10 cellular contexts compared by ENCODE assay signal in the genomic region with DNA sequence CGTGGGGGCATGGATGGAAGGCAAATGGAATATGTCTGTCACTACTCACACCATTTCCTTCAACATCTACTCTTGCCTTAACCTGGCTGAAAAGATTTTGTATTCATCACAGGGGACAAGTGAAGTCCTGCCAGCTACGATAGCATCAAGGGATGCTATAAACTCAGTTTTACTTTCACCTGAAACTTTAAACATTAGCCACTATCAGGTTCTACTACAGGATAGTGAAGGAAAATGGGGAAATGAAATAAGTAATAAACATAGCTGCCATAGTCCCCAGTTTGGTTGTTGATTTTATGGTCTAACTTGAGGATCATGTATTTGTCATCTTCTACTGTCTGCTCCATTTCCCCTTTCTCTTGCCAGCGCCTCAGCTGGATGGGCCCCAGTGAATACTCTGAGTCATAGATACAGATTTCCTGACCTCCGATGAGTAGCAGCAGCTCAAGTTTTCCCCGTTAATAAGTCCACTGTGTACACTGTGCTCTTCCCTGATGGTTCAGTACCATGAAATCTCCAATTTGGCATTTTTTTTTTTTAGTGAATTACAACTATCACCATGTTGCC.
DNase-seq lines count a peak whose midpoint lies in the region; ATAC-seq, FAIRE-seq and TF ChIP-seq lines count a peak whose summit lies in the region.
"Had no signal": no experiment of that assay in that cellular context is flagged by ENCODE, and none has a peak within 500 bp of the region (broad histone marks: within the 10 kb centered on the region; RNA-seq: fewer than 3 reads in every experiment).

No MANE protein-coding gene starts in this region.

- H3K4me3 Mint-ChIP-seq in activated CD4-positive, alpha-beta T cell treated with anti-CD3 and anti-CD28 coated beads, Interleukin-2, amount 10 ng/mL, durations not matched to agents 7 days and 5 days: no peak overlapping the region
- H3K4me3 Mint-ChIP-seq: activated naive CD8-positive, alpha-beta T cell treated with anti-CD3 and anti-CD28 coated beads, Interleukin-2, amount 10 ng/mL, durations not matched to agents 7 days and 5 days had no signal

- H3K36me3 Mint-ChIP-seq in activated CD4-positive, alpha-beta T cell treated with anti-CD3 and anti-CD28 coated beads, Interleukin-2, amount 10 ng/mL, durations not matched to agents 7 days and 5 days (ENCODE audit: low read depth): no peaks in the 10 kb centered on the region

- H3K4me1 ChIP-seq in BLaER1 (peaks cover 32% of the 10 kb centered on the region), left lung (no peaks in the 10 kb centered on the region)

- no peaks in the 10 kb centered on the region for H3K4me1 Mint-ChIP-seq in activated CD4-positive, alpha-beta T cell treated with anti-CD3 and anti-CD28 coated beads, Interleukin-2, amount 10 ng/mL, durations not matched to agents 7 days and 5 days

- H3K27me3 ChIP-seq in BLaER1 (no peaks in the 10 kb centered on the region), MG63 (no peaks in the 10 kb centered on the region), bronchial epithelial cell (ENCODE audit: control insufficient read depth, insufficient read depth, low read length) (no peaks in the 10 kb centered on the region), left lung (no peaks in the 10 kb centered on the region)

- H3K9me3 ChIP-seq in BLaER1 (no peaks in the 10 kb centered on the region), MG63 (no peaks in the 10 kb centered on the region), left lung (no peaks in the 10 kb centered on the region)

- no peaks in the 10 kb centered on the region for H4K20me1 ChIP-seq in BLaER1

- intact Hi-C loops in left lung (cut with DNase I): no loop called here

- CTCF ChIA-PET in activated CD4-positive, alpha-beta T cell treated with anti-CD3 and anti-CD28 coated beads, Interleukin-2, amount 10 ng/mL, durations not matched to agents 7 days and 5 days (lab: Charles Lee): no interaction called here

- no peak overlapping the region for H3K4me3 ChIP-seq in BLaER1
- H3K4me3 ChIP-seq in MG63: no peak overlapping the region
- no peak overlapping the region for H3K4me3 ChIP-seq in bronchial epithelial cell (ENCODE audit: low read depth, low read length)
- H3K4me3 ChIP-seq in left lung: no peak overlapping the region

- no peak for FAIRE-seq in bronchial epithelial cell (lab: Jason Lieb, UNC)

- no peak overlapping the region for H3K27ac Mint-ChIP-seq in activated CD4-positive, alpha-beta T cell treated with anti-CD3 and anti-CD28 coated beads, Interleukin-2, amount 10 ng/mL, durations not matched to agents 7 days and 5 days
- H3K27ac Mint-ChIP-seq: activated naive CD8-positive, alpha-beta T cell treated with anti-CD3 and anti-CD28 coated beads, Interleukin-2, amount 10 ng/mL, durations not matched to agents 7 days and 5 days had no signal

- ATAC-seq in left lung (peak; percentile 70), HG03175 (IDR thresholded peaks at IDR 0.05; ENCODE audit: unreplicated experiment) (no peak), HG03139 (IDR thresholded peaks at IDR 0.05; ENCODE audit: unreplicated experiment) (no peak)

- H3K36me3 ChIP-seq in BLaER1 (no peaks in the 10 kb centered on the region), MG63 (no peaks in the 10 kb centered on the region), bronchial epithelial cell (ENCODE audit: control insufficient read depth, insufficient read depth, low read length) (no peaks in the 10 kb centered on the region), left lung (no peaks in the 10 kb centered on the region)

- no peaks in the 10 kb centered on the region for H3K9me3 Mint-ChIP-seq in activated CD4-positive, alpha-beta T cell treated with anti-CD3 and anti-CD28 coated beads, Interleukin-2, amount 10 ng/mL, durations not matched to agents 7 days and 5 days

- H3K27me3 Mint-ChIP-seq in activated CD4-positive, alpha-beta T cell treated with anti-CD3 and anti-CD28 coated beads, Interleukin-2, amount 10 ng/mL, durations not matched to agents 7 days and 5 days: peaks cover 14% of the 10 kb centered on the region

- TF ChIP-seq CTCF in bronchial epithelial cell (IDR thresholded peaks at IDR 0.05; ENCODE audit: insufficient read depth, low read length, severe bottlenecking): no peak
- no peak for TF ChIP-seq CTCF in left lung (IDR thresholded peaks at IDR 0.05)

- peak overlapping the region; percentile 80 for H3K4me2 ChIP-seq in BLaER1

- POLR2A ChIA-PET in activated CD4-positive, alpha-beta T cell treated with anti-CD3 and anti-CD28 coated beads, Interleukin-2, amount 10 ng/mL, durations not matched to agents 7 days and 5 days (lab: Charles Lee): no interaction called here

- H3K9ac ChIP-seq in BLaER1: no peak overlapping the region

- H3K27ac ChIP-seq in BLaER1: no peak overlapping the region
- no peak overlapping the region for H3K27ac ChIP-seq in left lung

- DNase-seq in MG63 (peak; percentile 88), bronchial epithelial cell (ENCODE audit: low read depth) (peak; percentile 78), left lung (peak in 1 of 2 donors; percentile 35), C1 segment of cervical spinal cord (lab: John Stamatoyannopoulos, UW) (no peak)
- no peak for DNase-seq in activated CD4-positive, alpha-beta T cell treated with anti-CD3 and anti-CD28 coated beads, Interleukin-2, amount 10 ng/mL, durations not matched to agents 7 days and 5 days
- DNase-seq: activated naive CD8-positive, alpha-beta T cell treated with anti-CD3 and anti-CD28 coated beads, Interleukin-2, amount 10 ng/mL, durations not matched to agents 7 days and 5 days; DMS79 treated with DMSO at 0.1 percent for 48 hours had no signal

Comparison
In these comparisons a context has a peak if more than half of its experiments do, and no peak if none do; other contexts are left out.
1. DNase-seq: peak in MG63 (single experiment) and bronchial epithelial cell (single experiment); none in activated CD4-positive, alpha-beta T cell treated with anti-CD3 and anti-CD28 coated beads, Interleukin-2, amount 10 ng/mL, durations not matched to agents 7 days and 5 days (single experiment) and C1 segment of cervical spinal cord (0 of 14).